In the genomic region with DNA sequence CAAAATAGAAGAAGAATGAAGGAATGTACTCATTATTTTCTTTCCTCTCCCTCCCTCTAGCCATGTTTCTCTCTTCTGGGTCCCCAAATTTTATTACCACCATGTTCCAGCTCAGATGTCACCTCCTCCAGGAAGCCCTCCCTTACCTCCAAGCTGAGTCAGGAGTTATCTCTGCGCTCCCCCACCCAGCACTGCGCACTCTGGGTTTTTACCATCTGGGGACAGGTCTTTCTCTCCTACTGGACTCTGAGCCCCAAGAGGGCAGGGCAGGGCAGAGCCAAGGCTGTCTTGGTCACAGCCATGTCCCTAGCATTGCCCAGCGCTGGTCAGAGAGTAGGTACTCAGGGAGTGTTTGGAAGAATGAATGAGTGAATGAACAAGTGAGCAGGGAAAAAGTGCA, we compare ENCODE assay signal across 15 cellular contexts. TPM values are rescaled to one million over a fixed set of nuclear protein-coding genes. Genes with fewer than 3 reads are reported as not detected.
A peak's percentile ranks its signal among the peaks of the same experiment; 100 is the strongest.
DNase-seq lines count a peak whose midpoint lies in the region; ATAC-seq and TF ChIP-seq lines count a peak whose summit lies in the region.
"Had no signal": no experiment of that assay in that cellular context is flagged by ENCODE, and none has a peak within 500 bp of the region (broad histone marks: within the 10 kb centered on the region; RNA-seq: fewer than 3 reads in every experiment).

No MANE protein-coding gene starts in this region.

- in situ Hi-C loops in mammary epithelial cell (cut with MboI; ENCODE audit: low sequenced_read_pairs in 2 of 2): no loop called here

- no peaks in the 10 kb centered on the region for H4K20me1 ChIP-seq in mammary epithelial cell (ENCODE audit: insufficient read depth, low read length)

- H3K4me3 ChIP-seq in mammary epithelial cell (replicated peaks in 1 of 3; ENCODE audit: insufficient read depth in 1 of 3, low read depth in 2 of 3, low read length in 3 of 3): no peak overlapping the region
- H3K4me3 ChIP-seq in effector memory CD4-positive, alpha-beta T cell (ENCODE audit: insufficient read depth, low read depth, low read length, poor library complexity, severe bottlenecking): no peak overlapping the region

- H3K9ac ChIP-seq in mammary epithelial cell (ENCODE audit: insufficient read depth, low read length): no peak overlapping the region

- POLR2A ChIA-PET in MCF 10A (lab: Yijun Ruan, JAX): interaction anchor here (3.0 kb wide), 1 partner anchor 32 kb away, joined by 8 read pairs; a partner anchor contains a TSS
- POLR2A ChIA-PET in T-cell (lab: Charles Lee): interaction anchor here in 1 of 2 donors (0.6 kb wide), 1 partner anchor 33 kb away, joined by 3 read pairs; no protein-coding TSS in a partner anchor

- no peak overlapping the region for H2AFZ ChIP-seq in mammary epithelial cell (ENCODE audit: low read depth, low read length)

- intact Hi-C loops in MCF 10A (cut with micrococcal nuclease): no loop called here
- intact Hi-C loops in mammary epithelial cell (cut with micrococcal nuclease): loop anchor here (5.0 kb wide), 1 partner anchor 84 kb away; a partner anchor contains a TSS

- TF ChIP-seq CTCF in MCF 10A (IDR thresholded peaks at IDR 0.05; ENCODE audit: unreplicated experiment): no peak
- TF ChIP-seq CTCF in mammary epithelial cell (conservative IDR thresholded peaks at IDR 0.05 in 1 of 2, IDR thresholded peaks at IDR 0.05 in 1 of 2; ENCODE audit: extremely low read depth in 1 of 2, insufficient read depth in 1 of 2, low read depth in 1 of 2, low read length in 2 of 2): no peak

- H3K4me3 Mint-ChIP-seq in MCF 10A (ENCODE audit: unreplicated experiment) (peak overlapping the region; percentile 48), T-cell (peak overlapping the region in 2 of 3 donors; percentile 72 to 74)
- H3K4me3 Mint-ChIP-seq in stimulated activated naive CD8-positive, alpha-beta T cell treated with anti-CD3 and anti-CD28 coated beads, Interleukin-15, amount 100 ng/mL, for 72 hours: peak overlapping the region; percentile 82 to 88

- dilution Hi-C loops in mammary epithelial cell (cut with HindIII; ENCODE audit: low sequenced_read_pairs): loop anchor here (5.0 kb wide), 1 partner anchor 56 kb away; no protein-coding TSS in a partner anchor

- peaks cover 21% of the 10 kb centered on the region for H3K4me1 ChIP-seq in mammary epithelial cell (ENCODE audit: insufficient read depth, low read length)
- peaks cover 21% of the 10 kb centered on the region for H3K4me1 ChIP-seq in effector memory CD4-positive, alpha-beta T cell (ENCODE audit: control insufficient read depth, insufficient read depth, low read length, poor library complexity, severe bottlenecking)

- no peaks in the 10 kb centered on the region for H3K9me3 ChIP-seq in mammary epithelial cell (replicated peaks; ENCODE audit: insufficient read depth, low read length)
- H3K9me3 ChIP-seq in effector memory CD4-positive, alpha-beta T cell (ENCODE audit: control insufficient read depth, low read length): no peaks in the 10 kb centered on the region
- H3K9me3 ChIP-seq: heart left ventricle, upper lobe of left lung had no signal

- no peak overlapping the region for H3K27ac Mint-ChIP-seq in MCF 10A (ENCODE audit: low read depth, unreplicated experiment)
- H3K27ac Mint-ChIP-seq in T-cell: peak overlapping the region in 1 of 2 donors; percentile 45
- no peak overlapping the region for H3K27ac Mint-ChIP-seq in stimulated activated naive CD8-positive, alpha-beta T cell treated with anti-CD3 and anti-CD28 coated beads, Interleukin-15, amount 100 ng/mL, for 72 hours

- H3K4me2 ChIP-seq in mammary epithelial cell (ENCODE audit: insufficient read depth, low read depth, low read length): no peak overlapping the region

- CTCF ChIA-PET in MCF 10A (lab: Yijun Ruan, JAX) (interaction anchor here (0.6 to 8.1 kb wide), 5 partner anchors 18 to 207 kb away, joined by 3 to 75 read pairs (median 4); no protein-coding TSS in a partner anchor), mammary epithelial cell (lab: Charles Lee; ENCODE audit: low non-redundant PET) (no interaction called here), T-cell (lab: Charles Lee) (interaction anchor here (0.6 to 2.2 kb wide), 5 partner anchors 18 to 28 kb away, joined by 3 to 12 read pairs (median 6); a partner anchor contains a TSS)

- BruUV-seq in MCF 10A (replicated peaks; lab: Mats Ljungman, UMichigan) (no TSS peak), mammary epithelial cell (replicated peaks; lab: Mats Ljungman, UMichigan) (no TSS peak)

- H3K36me3 ChIP-seq in mammary epithelial cell (ENCODE audit: insufficient read depth, low read length): no peaks in the 10 kb centered on the region
- no peaks in the 10 kb centered on the region for H3K36me3 ChIP-seq in effector memory CD4-positive, alpha-beta T cell (ENCODE audit: control insufficient read depth, insufficient read depth, low read length)
- H3K36me3 ChIP-seq: heart left ventricle, upper lobe of left lung had no signal

- H3K79me2 ChIP-seq in mammary epithelial cell (ENCODE audit: insufficient read depth, low read length): no peaks in the 10 kb centered on the region

- no peak for ATAC-seq in T-cell (replicated peaks in 1 of 4)
- no peak for ATAC-seq in stimulated activated naive CD8-positive, alpha-beta T cell treated with anti-CD3 and anti-CD28 coated beads, Interleukin-15, amount 100 ng/mL, for 72 hours
- ATAC-seq: heart left ventricle had no signal

- no peak overlapping the region for H3K27ac ChIP-seq in mammary epithelial cell (ENCODE audit: insufficient read depth, low read depth, low read length)
- H3K27ac ChIP-seq in effector memory CD4-positive, alpha-beta T cell (ENCODE audit: insufficient read depth, low read length, poor library complexity, severe bottlenecking): peak overlapping the region; percentile 54
- H3K27ac ChIP-seq: epithelial cell of prostate, heart left ventricle had no signal

- WGBS in mammary epithelial cell (ENCODE audit: low coverage, missing lambda C conversion rate): 95% methylated on average over 3 of the region's 3 CpGs

- H3K9me3 Mint-ChIP-seq in MCF 10A (ENCODE audit: unreplicated experiment) (no peaks in the 10 kb centered on the region), T-cell (no peaks in the 10 kb centered on the region)
- no peaks in the 10 kb centered on the region for H3K9me3 Mint-ChIP-seq in stimulated activated naive CD8-positive, alpha-beta T cell treated with anti-CD3 and anti-CD28 coated beads, Interleukin-15, amount 100 ng/mL, for 72 hours

- no peaks in the 10 kb centered on the region for H3K36me3 Mint-ChIP-seq in MCF 10A (ENCODE audit: insufficient read depth, unreplicated experiment)
- no peaks in the 10 kb centered on the region for H3K36me3 Mint-ChIP-seq in T-cell

- H3K4me1 Mint-ChIP-seq in MCF 10A (ENCODE audit: insufficient read depth, unreplicated experiment) (peaks cover 14% of the 10 kb centered on the region), T-cell (peaks cover 20 to 27% (median 23%) of the 10 kb centered on the region in 3 donors)
- H3K4me1 Mint-ChIP-seq in stimulated activated naive CD8-positive, alpha-beta T cell treated with anti-CD3 and anti-CD28 coated beads, Interleukin-15, amount 100 ng/mL, for 72 hours: peaks cover 44% of the 10 kb centered on the region

- H3K27me3 Mint-ChIP-seq in MCF 10A (ENCODE audit: insufficient read depth, unreplicated experiment): peaks cover 11% of the 10 kb centered on the region
- H3K27me3 Mint-ChIP-seq in T-cell: peaks cover 0 to 4% of the 10 kb centered on the region in 2 donors
- H3K27me3 Mint-ChIP-seq in stimulated activated naive CD8-positive, alpha-beta T cell treated with anti-CD3 and anti-CD28 coated beads, Interleukin-15, amount 100 ng/mL, for 72 hours: no peaks in the 10 kb centered on the region

- DNase-seq in MCF 10A (ENCODE audit: unreplicated experiment): no peak
- DNase-seq in mammary epithelial cell: no peak
- DNase-seq in T-cell: no peak
- no peak for DNase-seq in effector memory CD4-positive, alpha-beta T cell
- DNase-seq in stimulated activated naive CD8-positive, alpha-beta T cell treated with anti-CD3 and anti-CD28 coated beads, Interleukin-15, amount 100 ng/mL, for 72 hours: no peak
- no peak for DNase-seq in SW 1271 (lab: John Stamatoyannopoulos, UW)
- DNase-seq in NCI-H187 (lab: John Stamatoyannopoulos, UW): no peak
- no peak for DNase-seq in HK-2 (ENCODE audit: unreplicated experiment)
- DNase-seq: cerebellar nuclear complex, heart left ventricle, kidney glomerular epithelial cell, NCI-H1092 treated with DMSO at 0.1 percent for 48 hours, NCI-H2171 treated with DMSO at 0.1 percent for 48 hours, upper lobe of left lung had no signal

- H3K27me3 ChIP-seq in mammary epithelial cell (ENCODE audit: insufficient read depth, low read length): peaks cover 3% of the 10 kb centered on the region
- H3K27me3 ChIP-seq in effector memory CD4-positive, alpha-beta T cell (replicated peaks; ENCODE audit: control insufficient read depth, insufficient read depth, low read length, poor library complexity, severe bottlenecking): no peaks in the 10 kb centered on the region

RNA-seq across cellular contexts. Expression of a gene that starts 2.9 kb away (rescaled TPM):
- total RNA-seq in MCF 10A (2022) (not detected in 2 replicates), mammary epithelial cell (not detected), T-cell (1 to 10 TPM in 3 of 5 donors, not detected in 2; 3.3 to 7.9 (median 3.6) TPM)
- polyA plus RNA-seq in mammary epithelial cell: not detected
- not detected for polyA minus RNA-seq in mammary epithelial cell
- total RNA-seq: heart left ventricle, upper lobe of left lung had no signal
- polyA plus RNA-seq: heart left ventricle had no signal

RNA-seq across cellular contexts. Expression of a gene that starts 8.2 kb away (rescaled TPM):
- total RNA-seq in MCF 10A (2022): not detected in 2 replicates
- total RNA-seq in mammary epithelial cell: under 1 TPM in 1 of 2 donors, not detected in 1; under 0.01 TPM
- polyA plus RNA-seq in mammary epithelial cell: not detected
- polyA minus RNA-seq in mammary epithelial cell: not detected
- total RNA-seq in T-cell: 1 to 10 TPM; 1.2 to 5.4 (median 3.5) TPM

RNA-seq across cellular contexts. Expression of a gene that starts 27.9 kb away (rescaled TPM):
- total RNA-seq in MCF 10A (2022): 0.09 TPM in 1 of 2 replicates, not detected in the other
- total RNA-seq in mammary epithelial cell: under 1 TPM; 0.31 to 0.33 TPM
- polyA plus RNA-seq in mammary epithelial cell: 0.07 TPM
- not detected for polyA minus RNA-seq in mammary epithelial cell
- total RNA-seq in T-cell: under 1 TPM; 0.15 to 0.56 (median 0.37) TPM

RNA-seq across cellular contexts. Expression of a gene that starts 32.0 kb away (rescaled TPM):
- total RNA-seq in MCF 10A (2022): 103 and 120 TPM in 2 replicates
- 100 to 1,000 TPM in 1 of 2 donors, 10 to 100 TPM in 1; 97.4 to 206 TPM for total RNA-seq in mammary epithelial cell
- 426 TPM for polyA plus RNA-seq in mammary epithelial cell
- 248 TPM for polyA minus RNA-seq in mammary epithelial cell
- total RNA-seq in T-cell: 100 to 1,000 TPM; 183 to 256 (median 208) TPM
